ENCODE assay signal across 7 cellular contexts in genomic region chr10:22927661-22928403, GRCh38. TPM values are rescaled to one million over a fixed set of nuclear protein-coding genes. Genes with fewer than 3 reads are reported as not detected.
A peak's percentile ranks its signal among the peaks of the same experiment; 100 is the strongest.
DNase-seq lines count a peak whose midpoint lies in the region; ATAC-seq and TF ChIP-seq lines count a peak whose summit lies in the region.

Gene ARMC3 (plus strand): TSS chr10:22928053. CDS start chr10:22931997, 3,944 bp downstream.

- TF ChIP-seq POLR2A in adrenal gland (IDR thresholded peaks at IDR 0.05), result no peak
- TF ChIP-seq POLR2A in vagina (IDR thresholded peaks at IDR 0.05), result no peak

- peak; percentile 37 to 44 for DNase-seq in SHP77 (lab: John Stamatoyannopoulos, UW)
- peak in 5 of 7 donors; percentile 16 to 53 (median 35) for DNase-seq in adrenal gland
- DNase-seq in hippocampal formation (lab: John Stamatoyannopoulos, UW), result peak; percentile 26 to 75
- DNase-seq in renal cortical epithelial cell (ENCODE audit: low read depth), result peak; percentile 55
- DNase-seq in vagina (ENCODE audit: extremely low spot score in 2 of 2), result no peak

- intact Hi-C loops in adrenal gland (cut with DNase I) (no loop called here), vagina (cut with DNase I) (no loop called here)

- TF ChIP-seq CTCF in adrenal gland (IDR thresholded peaks at IDR 0.05) (no peak), vagina (IDR thresholded peaks at IDR 0.05) (no peak)

- H3K4me1 ChIP-seq in adrenal gland (replicated peaks in 1 of 2) (no peaks in the 10 kb centered on the region), vagina (peaks cover 8% of the 10 kb centered on the region)

- ATAC-seq in GM18873 (IDR thresholded peaks at IDR 0.05; ENCODE audit: low FRiP score, unreplicated experiment) (peak; percentile 78), HG03135 (IDR thresholded peaks at IDR 0.05; ENCODE audit: unreplicated experiment) (peak; percentile 90)

- H3K27ac ChIP-seq in adrenal gland (no peak within 1 kb of the TSS), vagina (no peak within 1 kb of the TSS)

- H3K4me3 ChIP-seq in adrenal gland, result peak within 1 kb of the TSS in 2 of 4 donors; percentile 0 to 56
- H3K4me3 ChIP-seq in vagina, result peak within 1 kb of the TSS; percentile 27 to 31

- H3K36me3 ChIP-seq in adrenal gland (replicated peaks in 1 of 2) (no peaks in the 10 kb centered on the region), vagina (no peaks in the 10 kb centered on the region)

- 11 to 18% (median 14%) methylated on average over 21 to 41 of the region's 41 CpGs for WGBS in adrenal gland, 4 donors

- peaks cover 4% of the 10 kb centered on the region for H3K27me3 ChIP-seq in adrenal gland
- H3K27me3 ChIP-seq in vagina, result no peaks in the 10 kb centered on the region

- H3K9me3 ChIP-seq in adrenal gland (replicated peaks in 1 of 3), result no peaks in the 10 kb centered on the region
- no peaks in the 10 kb centered on the region for H3K9me3 ChIP-seq in vagina

RNA-seq across cellular contexts. Expression of gene ARMC3, which starts in this region (rescaled TPM):
- total RNA-seq in adrenal gland, result not detected
- not detected for polyA plus RNA-seq in adrenal gland
- 1.1 and 1.4 TPM in 2 replicates for total RNA-seq in renal cortical epithelial cell
- total RNA-seq in vagina, result not detected

Comparison
In these comparisons a context has a peak if more than half of its experiments do, and no peak if none do; other contexts are left out.
1. Peak in DNase-seq in adrenal gland; RNA of the gene not detected or under 1 TPM.
2. DNase-seq: peak in SHP77 (2 of 2), hippocampal formation (2 of 2) and renal cortical epithelial cell (single experiment); none in vagina (0 of 2).